8 cellular contexts compared by ENCODE assay signal in the genomic region with DNA sequence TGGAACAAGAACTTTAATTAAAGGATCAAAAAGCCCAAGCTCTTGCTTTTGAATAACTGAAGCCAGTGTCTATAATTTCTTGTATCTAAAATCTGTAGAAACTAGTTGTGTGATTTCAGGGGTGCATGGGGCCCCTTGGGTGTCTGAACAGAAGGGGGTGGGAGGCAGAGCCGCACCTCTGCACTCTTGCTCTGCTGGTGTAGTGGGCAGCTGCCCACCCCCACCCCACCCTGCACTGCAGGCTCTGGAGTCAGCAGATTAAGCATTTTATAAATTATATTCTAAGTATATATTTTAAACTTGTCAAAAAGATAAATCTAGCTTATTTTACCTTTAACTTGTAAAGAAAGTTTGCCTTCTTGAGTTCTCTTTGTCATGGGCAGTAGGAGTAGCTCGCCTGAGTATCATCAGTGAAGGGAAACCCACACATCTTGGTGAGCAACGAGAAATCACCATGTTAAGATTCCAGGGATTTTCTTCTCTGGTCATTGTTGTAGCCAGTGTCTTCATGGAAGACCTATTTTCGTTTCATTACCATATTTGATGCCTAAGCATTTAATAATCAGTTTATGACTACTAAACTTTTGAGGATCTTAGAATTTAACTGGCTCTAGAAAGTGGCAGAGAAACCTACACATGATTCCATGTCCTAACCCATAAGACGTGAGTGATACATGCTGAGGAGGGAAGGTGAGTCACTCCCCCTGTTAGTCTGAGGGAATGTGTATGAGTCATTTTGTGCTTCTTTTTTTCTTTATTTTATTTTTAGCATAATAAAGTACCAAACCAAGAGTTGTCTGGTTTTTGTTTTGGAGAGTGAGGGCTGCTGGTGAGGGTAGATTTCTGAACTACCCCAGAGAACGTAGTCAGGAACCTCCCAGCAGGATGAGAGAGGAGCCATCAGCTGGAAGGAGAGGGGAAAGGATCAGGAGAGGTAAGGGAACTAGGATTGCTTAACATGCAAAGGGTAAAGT. TPM values are rescaled to one million over a fixed set of nuclear protein-coding genes. Genes with fewer than 3 reads are reported as not detected.
DNase-seq lines count a peak whose midpoint lies in the region; ATAC-seq and TF ChIP-seq lines count a peak whose summit lies in the region.

No MANE protein-coding gene starts in this region.

- H3K4me1 ChIP-seq in CD4-positive, CD25-positive, alpha-beta regulatory T cell (ENCODE audit: control insufficient read depth, insufficient read depth, low read length, poor library complexity, severe bottlenecking), result peaks cover 5% of the 10 kb centered on the region
- peaks cover 0 to 5% of the 10 kb centered on the region in 2 donors for H3K4me1 ChIP-seq in lung (ENCODE audit: control insufficient read depth in 2 of 2, insufficient read depth in 2 of 2, low read length in 2 of 2)
- no peaks in the 10 kb centered on the region for H3K4me1 ChIP-seq in effector memory CD4-positive, alpha-beta T cell (ENCODE audit: control insufficient read depth, insufficient read depth, low read length, poor library complexity, severe bottlenecking)

- peak; percentile 84 to 85 for ATAC-seq in CD4-positive, CD25-positive, alpha-beta regulatory T cell (ENCODE audit: low read depth in 2 of 2)
- ATAC-seq in GM19372 (IDR thresholded peaks at IDR 0.05; ENCODE audit: low read depth, unreplicated experiment) (peak; percentile 56), HG03520 (IDR thresholded peaks at IDR 0.05; ENCODE audit: unreplicated experiment) (peak; percentile 72), lung (ENCODE audit: insufficient read depth, low FRiP score) (peak; percentile 87)
- ATAC-seq in activated T-helper 17 cell treated with anti-CD3 and anti-CD28 coated beads, Interleukin-2, amount 50 U/mL, for 72 hours (replicated peaks), result peak; percentile 94

- H3K36me3 ChIP-seq in CD4-positive, CD25-positive, alpha-beta regulatory T cell (ENCODE audit: control insufficient read depth, insufficient read depth, low read length), result no peaks in the 10 kb centered on the region
- H3K36me3 ChIP-seq in lung (ENCODE audit: control insufficient read depth in 2 of 2, insufficient read depth in 2 of 2, low read length in 2 of 2), result no peaks in the 10 kb centered on the region
- no peaks in the 10 kb centered on the region for H3K36me3 ChIP-seq in effector memory CD4-positive, alpha-beta T cell (ENCODE audit: control insufficient read depth, insufficient read depth, low read length)

- no peak overlapping the region for H3K4me3 ChIP-seq in CD4-positive, CD25-positive, alpha-beta regulatory T cell (ENCODE audit: low read depth, low read length)
- no peak overlapping the region for H3K4me3 ChIP-seq in lung
- H3K4me3 ChIP-seq in effector memory CD4-positive, alpha-beta T cell (ENCODE audit: insufficient read depth, low read depth, low read length, poor library complexity, severe bottlenecking), result no peak overlapping the region

- H3K4me1 Mint-ChIP-seq in CD4-positive, CD25-positive, alpha-beta regulatory T cell, result peaks cover 6 to 22% (median 16%) of the 10 kb centered on the region in 4 donors
- peaks cover 15% of the 10 kb centered on the region for H3K4me1 Mint-ChIP-seq in activated T-helper 17 cell treated with anti-CD3 and anti-CD28 coated beads, Interleukin-2, amount 50 U/mL, for 72 hours

- no peaks in the 10 kb centered on the region for H3K9me3 ChIP-seq in CD4-positive, CD25-positive, alpha-beta regulatory T cell (ENCODE audit: control insufficient read depth in 2 of 2, low read length in 2 of 2)
- no peaks in the 10 kb centered on the region for H3K9me3 ChIP-seq in lung (ENCODE audit: control insufficient read depth in 2 of 2, insufficient read depth in 1 of 2, low read length in 1 of 2)
- H3K9me3 ChIP-seq in effector memory CD4-positive, alpha-beta T cell (ENCODE audit: control insufficient read depth, low read length), result no peaks in the 10 kb centered on the region

- peaks cover 5% of the 10 kb centered on the region for H3K27me3 Mint-ChIP-seq in CD4-positive, CD25-positive, alpha-beta regulatory T cell
- no peaks in the 10 kb centered on the region for H3K27me3 Mint-ChIP-seq in activated T-helper 17 cell treated with anti-CD3 and anti-CD28 coated beads, Interleukin-2, amount 50 U/mL, for 72 hours

- H3K27ac ChIP-seq in CD4-positive, CD25-positive, alpha-beta regulatory T cell (ENCODE audit: insufficient read depth, low read length, poor library complexity, severe bottlenecking), result no peak overlapping the region
- H3K27ac ChIP-seq in lung (ENCODE audit: low read depth in 1 of 2, low read length in 1 of 2), result peak overlapping the region in 1 of 2 donors; percentile 66
- H3K27ac ChIP-seq in effector memory CD4-positive, alpha-beta T cell (ENCODE audit: insufficient read depth, low read length, poor library complexity, severe bottlenecking), result no peak overlapping the region

- no peaks in the 10 kb centered on the region for H3K36me3 Mint-ChIP-seq in CD4-positive, CD25-positive, alpha-beta regulatory T cell
- no peaks in the 10 kb centered on the region for H3K36me3 Mint-ChIP-seq in activated T-helper 17 cell treated with anti-CD3 and anti-CD28 coated beads, Interleukin-2, amount 50 U/mL, for 72 hours (ENCODE audit: low read depth)

- peak overlapping the region in 2 of 3 donors; percentile 67 to 68 for H3K27ac Mint-ChIP-seq in CD4-positive, CD25-positive, alpha-beta regulatory T cell
- peak overlapping the region; percentile 96 for H3K27ac Mint-ChIP-seq in activated T-helper 17 cell treated with anti-CD3 and anti-CD28 coated beads, Interleukin-2, amount 50 U/mL, for 72 hours

- peak in 1 of 3 donors; percentile 41 for DNase-seq in CD4-positive, CD25-positive, alpha-beta regulatory T cell
- DNase-seq in lung (ENCODE audit: low spot score), result no peak
- no peak for DNase-seq in effector memory CD4-positive, alpha-beta T cell
- DNase-seq in NCI-H1092 treated with DMSO at 0.1 percent for 48 hours (lab: John Stamatoyannopoulos, UW), result no peak
- DNase-seq in pons (ENCODE audit: low spot score), result no peak

- no peaks in the 10 kb centered on the region for H3K27me3 ChIP-seq in CD4-positive, CD25-positive, alpha-beta regulatory T cell (ENCODE audit: control insufficient read depth, insufficient read depth, low read length)
- no peaks in the 10 kb centered on the region for H3K27me3 ChIP-seq in lung (ENCODE audit: control insufficient read depth, insufficient read depth)
- H3K27me3 ChIP-seq in effector memory CD4-positive, alpha-beta T cell (replicated peaks; ENCODE audit: control insufficient read depth, insufficient read depth, low read length, poor library complexity, severe bottlenecking), result no peaks in the 10 kb centered on the region

- H3K9me3 Mint-ChIP-seq in CD4-positive, CD25-positive, alpha-beta regulatory T cell, result no peaks in the 10 kb centered on the region
- no peaks in the 10 kb centered on the region for H3K9me3 Mint-ChIP-seq in activated T-helper 17 cell treated with anti-CD3 and anti-CD28 coated beads, Interleukin-2, amount 50 U/mL, for 72 hours

- 62 to 66% methylated on average over 6 of the region's 6 CpGs for WGBS in lung, 2 donors

- TF ChIP-seq CTCF in lung (IDR thresholded peaks at IDR 0.05; ENCODE audit: control extremely low read depth, extremely low read depth), result no peak

- H3K4me3 Mint-ChIP-seq in CD4-positive, CD25-positive, alpha-beta regulatory T cell, result peak overlapping the region in 1 of 4 donors; percentile 39
- peak overlapping the region; percentile 77 for H3K4me3 Mint-ChIP-seq in activated T-helper 17 cell treated with anti-CD3 and anti-CD28 coated beads, Interleukin-2, amount 50 U/mL, for 72 hours

RNA-seq across cellular contexts. Expression of a gene that starts 7.7 kb away (rescaled TPM):
- not detected for total RNA-seq in CD4-positive, CD25-positive, alpha-beta regulatory T cell
- not detected for polyA plus RNA-seq in CD4-positive, CD25-positive, alpha-beta regulatory T cell
- not detected for total RNA-seq in activated T-helper 17 cell treated with anti-CD3 and anti-CD28 coated beads, Interleukin-2, amount 50 U/mL, for 72 hours
- not detected for total RNA-seq in lung
- under 1 TPM in 1 of 2 donors, not detected in 1; 0.06 TPM for polyA plus RNA-seq in lung

RNA-seq across cellular contexts. Expression of a gene that starts 35.7 kb away (rescaled TPM):
- total RNA-seq in CD4-positive, CD25-positive, alpha-beta regulatory T cell, result 363 TPM
- 100 to 1,000 TPM; 639 to 723 (median 666) TPM for polyA plus RNA-seq in CD4-positive, CD25-positive, alpha-beta regulatory T cell
- total RNA-seq in activated T-helper 17 cell treated with anti-CD3 and anti-CD28 coated beads, Interleukin-2, amount 50 U/mL, for 72 hours, result 100 to 1,000 TPM; 232 to 499 TPM
- total RNA-seq in lung, result 100 to 1,000 TPM; 210 to 335 TPM
- polyA plus RNA-seq in lung, result 100 to 1,000 TPM; 315 to 374 TPM
